1 cellular context compared by ENCODE assay signal in genomic region chr17:68972119-68972704, GRCh38.
A peak's percentile ranks its signal among the peaks of the same experiment; 100 is the strongest.
TF ChIP-seq lines count a peak whose summit lies in the region.

No MANE protein-coding gene starts in this region.

TF ChIP-seq in K562, 482 proteins besides CTCF, POLR2A, EP300 and RAD21:
- TF ChIP-seq MNT (conservative IDR thresholded peaks at IDR 0.05) = 0 out of 4 replicates have a peak, but pooled peaks of 1 of the 2 experiments have one; percentile 18
- no peak for TF ChIP-seq NKRF (IDR thresholded peaks at IDR 0.05; ENCODE audit: borderline replicate concordance)
- TF ChIP-seq NBN (IDR thresholded peaks at IDR 0.05; ENCODE audit: low read depth) = no peak
- 0 out of 2 replicates have a peak, but pooled peaks have one; percentile 9 for TF ChIP-seq JUND (IDR thresholded peaks at IDR 0.05; ENCODE audit: borderline replicate concordance, low read depth, low read length)
- no peak for TF ChIP-seq JUND (tag; IDR thresholded peaks at IDR 0.05; ENCODE audit: borderline replicate concordance, low read depth, low read length)
- no peak for TF ChIP-seq ZFX (CRISPR knock-in tag; IDR thresholded peaks at IDR 0.05)
- TF ChIP-seq SMC3 (conservative IDR thresholded peaks at IDR 0.05; ENCODE audit: insufficient read depth, low read depth, low read length) = peak; percentile 46
- no peak for TF ChIP-seq E2F4 (CRISPR knock-in tag; IDR thresholded peaks at IDR 0.05; ENCODE audit: low read depth)
